Comparison of ENCODE assay signal across 14 cellular contexts in genomic region chr11:71066311-71066710, GRCh38.
"Had no signal": no experiment of that assay in that cellular context is flagged by ENCODE, and none has a peak within 500 bp of the region (broad histone marks: within the 10 kb centered on the region; RNA-seq: fewer than 3 reads in every experiment).

No MANE protein-coding gene starts in this region.

- H3K36me3 Mint-ChIP-seq: naive thymus-derived CD8-positive, alpha-beta T cell had no signal

- H3K27me3 Mint-ChIP-seq: dendritic cell treated with granulocyte-macrophage colony-stimulating factor and Interleukin-4, amounts not matched to agents 40 ng/mL and 50 ng/mL, for 4 days had no signal

- ATAC-seq: heart left ventricle; left colon; mucosa of descending colon; naive thymus-derived CD8-positive, alpha-beta T cell; right cardiac atrium had no signal

- DNase-seq: esophagus squamous epithelium; heart left ventricle; hippocampal formation; left colon; mammary epithelial cell; mucosa of descending colon; naive thymus-derived CD8-positive, alpha-beta T cell; nucleus accumbens; ovary; stimulated activated CD4-positive, alpha-beta T cell treated with anti-CD3 and anti-CD28 coated beads, Interleukin-2, amount 100 ng/mL, for 48 hours; stimulated activated naive CD4-positive, alpha-beta T cell treated with Interleukin-2 at 50 U/mL for 16 hours; trophoblast cell had no signal

- H3K4me3 Mint-ChIP-seq: dendritic cell treated with granulocyte-macrophage colony-stimulating factor and Interleukin-4, amounts not matched to agents 40 ng/mL and 50 ng/mL, for 4 days; naive thymus-derived CD8-positive, alpha-beta T cell had no signal

- H3K27ac Mint-ChIP-seq: dendritic cell treated with granulocyte-macrophage colony-stimulating factor and Interleukin-4, amounts not matched to agents 40 ng/mL and 50 ng/mL, for 4 days; naive thymus-derived CD8-positive, alpha-beta T cell had no signal

- H3K4me1 Mint-ChIP-seq: naive thymus-derived CD8-positive, alpha-beta T cell had no signal
